Comparison of ENCODE assay signal across 30 cellular contexts in genomic region chr5:33337621-33337960, GRCh38.
DNase-seq lines count a peak whose midpoint lies in the region; ATAC-seq, FAIRE-seq and TF ChIP-seq lines count a peak whose summit lies in the region.
"Had no signal": no experiment of that assay in that cellular context is flagged by ENCODE, and none has a peak within 500 bp of the region (broad histone marks: within the 10 kb centered on the region; RNA-seq: fewer than 3 reads in every experiment).

No MANE protein-coding gene starts in this region.

- CTCF ChIA-PET in SK-N-SH (lab: Yijun Ruan, JAX) = no interaction called here
- CTCF ChIA-PET in endothelial cell of umbilical vein (lab: Charles Lee) = interaction anchor here (0.8 kb wide), 1 partner anchor 9 kb away, joined by 3 read pairs; no protein-coding TSS in a partner anchor

- no TSS peak for BruUV-seq in endothelial cell of umbilical vein (replicated peaks; lab: Mats Ljungman, UMichigan)

- DNase-seq in SK-N-SH (no peak), endothelial cell of umbilical vein (ENCODE audit: low read depth, low spot score) (peak; percentile 14), transverse colon (peak; percentile 14), HAP-1 (ENCODE audit: low spot score in 2 of 2) (no peak), BE2C (no peak)
- DNase-seq: 8988T; activated CD4-positive, alpha-beta T cell treated with anti-CD3 and anti-CD28 coated beads for 36 hours; activated CD8-positive, alpha-beta memory T cell treated with anti-CD3 and anti-CD28 coated beads, Interleukin-2, amount 50 U/mL, for 48 hours; activated CD8-positive, alpha-beta T cell treated with anti-CD3 and anti-CD28 coated beads for 36 hours; activated naive CD4-positive, alpha-beta T cell treated with anti-CD3 and anti-CD28 coated beads, Interleukin-2, amount 50 U/mL, for 16 hours; amygdala; effector CD8-positive, alpha-beta T cell; erythroblast; gastrocnemius medialis; MG63; NCI-H1105 treated with DMSO at 0.1 percent for 48 hours; NCI-H2081; NCI-H2227 treated with DMSO at 0.1 percent for 48 hours; NCI-H526; PC-9; SHP77; stimulated activated CD4-positive, alpha-beta T cell treated with anti-CD3 and anti-CD28 coated beads, Interleukin-1b, Interleukin-23, amount 100 ng/mL, for 48 hours; stimulated activated naive CD4-positive, alpha-beta T cell treated with Interleukin-2 at 50 U/mL for 16 hours; uterus had no signal

- no peaks in the 10 kb centered on the region for H3K36me3 Mint-ChIP-seq in nephron (ENCODE audit: low read depth)

- POLR2A ChIA-PET in SK-N-SH (lab: Yijun Ruan, JAX) = no interaction called here
- POLR2A ChIA-PET in endothelial cell of umbilical vein (lab: Charles Lee) = no interaction called here

- in situ Hi-C loops in transverse colon (cut with MboI; ENCODE audit: low pct_ligation_motif_present in 1 of 4, low pct_unique_long_range_greater_than_20kb in 1 of 4, low sequenced_read_pairs in 3 of 4) (no loop called here), HAP-1 (cut with MboI; ENCODE audit: low sequenced_read_pairs) (no loop called here)

- H2AFZ ChIP-seq in SK-N-SH (ENCODE audit: low read depth) = peak overlapping the region; percentile 36; the same call in 1 of the 2 replicates
- H2AFZ ChIP-seq in endothelial cell of umbilical vein (ENCODE audit: low read depth, low read length) = no peak overlapping the region
- H2AFZ ChIP-seq: parathyroid adenoma, PC-9 had no signal

- H3K9me3 ChIP-seq in SK-N-SH (no peaks in the 10 kb centered on the region), endothelial cell of umbilical vein (replicated peaks; ENCODE audit: control insufficient read depth, insufficient read depth, low read length) (no peaks in the 10 kb centered on the region), transverse colon (no peaks in the 10 kb centered on the region), HAP-1 (no peaks in the 10 kb centered on the region), BE2C (no peaks in the 10 kb centered on the region)
- H3K9me3 ChIP-seq: gastrocnemius medialis, uterus had no signal

- no peaks in the 10 kb centered on the region for H3K9me1 ChIP-seq in endothelial cell of umbilical vein (replicated peaks; ENCODE audit: control insufficient read depth, extremely low read depth, insufficient read depth, low read length)

- H3K9ac ChIP-seq in SK-N-SH (no peak overlapping the region), endothelial cell of umbilical vein (replicated peaks; ENCODE audit: extremely low read depth, insufficient read depth, low read length) (no peak overlapping the region)
- H3K9ac ChIP-seq: parathyroid adenoma had no signal

- dilution Hi-C loops in endothelial cell of umbilical vein (cut with MboI; ENCODE audit: extremely low pct_ligation_motif_present, low sequenced_read_pairs) = no loop called here

- H3K27me3 Mint-ChIP-seq in nephron (ENCODE audit: low read depth) = peaks cover 4% of the 10 kb centered on the region
- H3K27me3 Mint-ChIP-seq: activated CD4-positive, alpha-beta T cell treated with anti-CD3 and anti-CD28 coated beads for 36 hours; activated T-helper 17 cell treated with anti-CD3 and anti-CD28 coated beads, Interleukin-2, amount 50 U/mL, for 72 hours had no signal

- TF ChIP-seq CTCF in SK-N-SH (IDR thresholded peaks at IDR 0.05) = no peak
- TF ChIP-seq CTCF in endothelial cell of umbilical vein (IDR thresholded peaks at IDR 0.05; ENCODE audit: extremely low read depth in 1 of 2, insufficient read depth in 1 of 2, low read depth in 1 of 2, low read length in 2 of 2) = no peak
- TF ChIP-seq CTCF in nephron (IDR thresholded peaks at IDR 0.05; ENCODE audit: unreplicated experiment in 3 of 3) = no peak
- no peak for TF ChIP-seq CTCF in transverse colon (IDR thresholded peaks at IDR 0.05)
- no peak for TF ChIP-seq CTCF in BE2C (IDR thresholded peaks at IDR 0.05; ENCODE audit: low read depth, low read length)

- no peak overlapping the region for H3K4me2 ChIP-seq in SK-N-SH
- H3K4me2 ChIP-seq in endothelial cell of umbilical vein (ENCODE audit: insufficient read depth, low read length) = no peak overlapping the region
- H3K4me2 ChIP-seq: PC-9 had no signal

- no peak overlapping the region for H3K4me3 ChIP-seq in SK-N-SH (ENCODE audit: low read depth in 2 of 2, low read length in 1 of 2)
- no peak overlapping the region for H3K4me3 ChIP-seq in endothelial cell of umbilical vein (replicated peaks in 1 of 3; ENCODE audit: insufficient read depth in 1 of 3, low read depth in 1 of 3, low read length in 3 of 3)
- no peak overlapping the region for H3K4me3 ChIP-seq in transverse colon
- H3K4me3 ChIP-seq in HAP-1 = no peak overlapping the region
- no peak overlapping the region for H3K4me3 ChIP-seq in BE2C (ENCODE audit: low read depth, low read length)
- H3K4me3 ChIP-seq: gastrocnemius medialis, MG63, PC-9, uterus had no signal

- H3K4me1 ChIP-seq in SK-N-SH (ENCODE audit: control insufficient read depth in 1 of 2, insufficient read depth in 2 of 2, low read depth in 1 of 2, low read length in 1 of 2) (no peaks in the 10 kb centered on the region), endothelial cell of umbilical vein (ENCODE audit: control insufficient read depth, extremely low read depth, insufficient read depth, low read length) (peaks cover 7% of the 10 kb centered on the region), transverse colon (peaks cover 0 to 24% (median 8%) of the 10 kb centered on the region in 4 donors), HAP-1 (no peaks in the 10 kb centered on the region), BE2C (no peaks in the 10 kb centered on the region)
- H3K4me1 ChIP-seq: parathyroid adenoma, uterus had no signal

- peak overlapping the region; percentile 3 to 82 (median 60) for H3K27ac Mint-ChIP-seq in nephron
- H3K27ac Mint-ChIP-seq: activated CD4-positive, alpha-beta T cell treated with anti-CD3 and anti-CD28 coated beads for 36 hours; activated CD8-positive, alpha-beta T cell treated with anti-CD3 and anti-CD28 coated beads for 36 hours; activated T-helper 17 cell treated with anti-CD3 and anti-CD28 coated beads, Interleukin-2, amount 50 U/mL, for 72 hours had no signal

- no peak for FAIRE-seq in endothelial cell of umbilical vein (lab: Jason Lieb, UNC)
- FAIRE-seq: colon had no signal

- intact Hi-C loops in endothelial cell of umbilical vein (cut with micrococcal nuclease) = no loop called here
- intact Hi-C loops in transverse colon (cut with DNase I; ENCODE audit: low total_unique reads) = no loop called here

- no peaks in the 10 kb centered on the region for H3K36me3 ChIP-seq in SK-N-SH (replicated peaks in 1 of 2; ENCODE audit: control insufficient read depth in 1 of 2, insufficient read depth in 2 of 2, low read length in 1 of 2)
- H3K36me3 ChIP-seq in endothelial cell of umbilical vein (ENCODE audit: control insufficient read depth in 2 of 2, extremely low read depth in 1 of 2, insufficient read depth in 2 of 2, low read length in 2 of 2) = no peaks in the 10 kb centered on the region
- no peaks in the 10 kb centered on the region for H3K36me3 ChIP-seq in transverse colon
- no peaks in the 10 kb centered on the region for H3K36me3 ChIP-seq in HAP-1 (replicated peaks)
- H3K36me3 ChIP-seq in BE2C = no peaks in the 10 kb centered on the region
- H3K36me3 ChIP-seq: gastrocnemius medialis, MG63, uterus had no signal

- no peak for TF ChIP-seq POLR2A in endothelial cell of umbilical vein (IDR thresholded peaks at IDR 0.05; ENCODE audit: low read depth, low read length)
- no peak for TF ChIP-seq POLR2A in transverse colon (IDR thresholded peaks at IDR 0.05)

- H3K27me3 ChIP-seq in SK-N-SH (ENCODE audit: insufficient read depth) (no peaks in the 10 kb centered on the region), endothelial cell of umbilical vein (ENCODE audit: control insufficient read depth in 2 of 2, insufficient read depth in 2 of 2, low read length in 2 of 2) (no peaks in the 10 kb centered on the region), transverse colon (no peaks in the 10 kb centered on the region), HAP-1 (ENCODE audit: low read depth) (peaks cover 2% of the 10 kb centered on the region; the same call in 1 of the 2 replicates), BE2C (no peaks in the 10 kb centered on the region)
- H3K27me3 ChIP-seq: gastrocnemius medialis, MG63, uterus had no signal

- no peak for TF ChIP-seq RAD21 in SK-N-SH (IDR thresholded peaks at IDR 0.05; ENCODE audit: low read length)

- WGBS in SK-N-SH (ENCODE audit: low lambda C conversion rate) = 53% methylated on average over 2 of the region's 2 CpGs
- WGBS in transverse colon (ENCODE audit: low coverage in 1 of 2), 2 donors = 23 to 25% methylated on average over 2 of the region's 2 CpGs

- H4K20me1 ChIP-seq in SK-N-SH (ENCODE audit: insufficient read depth) (no peaks in the 10 kb centered on the region), endothelial cell of umbilical vein (replicated peaks; ENCODE audit: control insufficient read depth, extremely low read depth, insufficient read depth, low read length) (no peaks in the 10 kb centered on the region)

- H3K79me2 ChIP-seq in SK-N-SH (ENCODE audit: insufficient read depth) (no peaks in the 10 kb centered on the region), endothelial cell of umbilical vein (ENCODE audit: control insufficient read depth, insufficient read depth, low read length) (no peaks in the 10 kb centered on the region)
- H3K79me2 ChIP-seq: parathyroid adenoma had no signal

- TF ChIP-seq EP300 in SK-N-SH (IDR thresholded peaks at IDR 0.05; ENCODE audit: borderline replicate concordance in 1 of 2, low read depth in 1 of 2, low read length in 1 of 2) (no peak), transverse colon (IDR thresholded peaks at IDR 0.05; ENCODE audit: low read depth) (no peak)

- H3K9me3 Mint-ChIP-seq in nephron = peaks cover 3% of the 10 kb centered on the region
- H3K9me3 Mint-ChIP-seq: activated CD8-positive, alpha-beta T cell treated with anti-CD3 and anti-CD28 coated beads for 36 hours had no signal

- H3K27ac ChIP-seq in SK-N-SH (ENCODE audit: low read depth in 2 of 2, low read length in 1 of 2) = no peak overlapping the region
- no peak overlapping the region for H3K27ac ChIP-seq in endothelial cell of umbilical vein (ENCODE audit: insufficient read depth, low read depth, low read length)
- peak overlapping the region; percentile 44 to 74 (median 66) for H3K27ac ChIP-seq in transverse colon
- H3K27ac ChIP-seq: gastrocnemius medialis, parathyroid adenoma, PC-9, uterus had no signal

- H3F3A ChIP-seq in SK-N-SH (replicated peaks; ENCODE audit: insufficient read depth) = peaks cover 8% of the 10 kb centered on the region

- no peak overlapping the region for H3K4me3 Mint-ChIP-seq in nephron
- H3K4me3 Mint-ChIP-seq: activated CD4-positive, alpha-beta T cell treated with anti-CD3 and anti-CD28 coated beads for 36 hours; activated CD8-positive, alpha-beta T cell treated with anti-CD3 and anti-CD28 coated beads for 36 hours; activated T-helper 17 cell treated with anti-CD3 and anti-CD28 coated beads, Interleukin-2, amount 50 U/mL, for 72 hours had no signal

- peaks cover 5% of the 10 kb centered on the region for H3K4me1 Mint-ChIP-seq in nephron
- H3K4me1 Mint-ChIP-seq: activated CD4-positive, alpha-beta T cell treated with anti-CD3 and anti-CD28 coated beads for 36 hours; activated T-helper 17 cell treated with anti-CD3 and anti-CD28 coated beads, Interleukin-2, amount 50 U/mL, for 72 hours had no signal

- no peaks in the 10 kb centered on the region for H3K9me2 ChIP-seq in SK-N-SH

- ATAC-seq in SK-N-SH treated with all-trans-retinoic acid at 6 μM for 48 hours = no peak
- ATAC-seq in HG03354 (IDR thresholded peaks at IDR 0.05; ENCODE audit: poor library complexity, severe bottlenecking, unreplicated experiment) = no peak
- ATAC-seq: activated CD4-positive, alpha-beta T cell treated with anti-CD3 and anti-CD28 coated beads for 36 hours; activated CD8-positive, alpha-beta T cell treated with anti-CD3 and anti-CD28 coated beads for 36 hours; activated T-helper 17 cell treated with anti-CD3 and anti-CD28 coated beads, Interleukin-2, amount 50 U/mL, for 72 hours; gastrocnemius medialis had no signal

Comparison
In these comparisons a context has a peak if more than half of its experiments do, and no peak if none do; other contexts are left out.
1. DNase-seq: peak in endothelial cell of umbilical vein (single experiment) and transverse colon (single experiment); none in SK-N-SH (single experiment), HAP-1 (0 of 2) and BE2C (single experiment).
2. H3K27ac ChIP-seq: peak in transverse colon (4 of 4); none in SK-N-SH (0 of 2) and endothelial cell of umbilical vein (single experiment).